1 cellular context compared by ENCODE assay signal in genomic region chr7:42023216-42023724, GRCh38.
TF ChIP-seq lines count a peak whose summit lies in the region.

No MANE protein-coding gene starts in this region.

TF ChIP-seq in IMR-90, 13 proteins besides CTCF, POLR2A, EP300 and RAD21 (continued from another document):
- TF ChIP-seq CHD1 (IDR thresholded peaks at IDR 0.05; ENCODE audit: low read depth, low read length): no peak
